ENCODE assay signal across 11 cellular contexts in the genomic region with DNA sequence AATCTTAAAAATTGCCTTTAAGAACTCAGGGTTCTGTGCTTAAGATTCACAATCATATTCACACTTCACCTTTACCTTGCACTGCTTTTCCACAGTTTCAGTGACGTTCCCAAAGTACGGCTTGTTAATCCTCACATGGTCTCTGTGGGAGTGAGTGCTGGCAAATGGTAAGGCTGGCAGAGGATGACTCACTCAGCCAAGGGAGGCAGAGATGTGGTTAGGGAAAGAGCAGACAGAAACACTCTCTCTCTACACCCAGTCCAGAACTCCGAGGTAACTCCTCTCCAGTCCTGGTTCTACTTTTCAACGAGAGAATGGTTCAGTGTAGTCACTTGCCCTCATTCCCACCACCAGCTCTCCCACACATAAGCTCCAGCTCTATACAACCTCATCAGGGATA. TPM values are rescaled to one million over a fixed set of nuclear protein-coding genes. Genes with fewer than 3 reads are reported as not detected.
DNase-seq lines count a peak whose midpoint lies in the region; ATAC-seq and TF ChIP-seq lines count a peak whose summit lies in the region.
"Had no signal": no experiment of that assay in that cellular context is flagged by ENCODE, and none has a peak within 500 bp of the region (broad histone marks: within the 10 kb centered on the region; RNA-seq: fewer than 3 reads in every experiment).

No MANE protein-coding gene starts in this region.

- H3K36me3 ChIP-seq in brain microvascular endothelial cell (replicated peaks) = no peaks in the 10 kb centered on the region

- ATAC-seq in activated CD4-positive, CD25-positive, alpha-beta regulatory T cell treated with anti-CD3 and anti-CD28 coated beads, Interleukin-2, amount 50 U/mL, for 24 hours = no peak
- no peak for ATAC-seq in HG03108 (IDR thresholded peaks at IDR 0.05; ENCODE audit: unreplicated experiment)

- TF ChIP-seq CTCF in brain microvascular endothelial cell (IDR thresholded peaks at IDR 0.05; ENCODE audit: low read depth, low read length, missing control alignments) = no peak

- in situ Hi-C loops in brain microvascular endothelial cell (cut with HindIII; ENCODE audit: low pct_ligation_motif_present, low sequenced_read_pairs) = no loop called here

- no peaks in the 10 kb centered on the region for H3K27me3 ChIP-seq in brain microvascular endothelial cell (replicated peaks)

- H3K27ac ChIP-seq in brain microvascular endothelial cell = no peak overlapping the region

- DNase-seq in COLO829 (ENCODE audit: low spot score) (peak; percentile 26), NCI-H460 (ENCODE audit: extremely low read depth, low read depth) (peak; percentile 13), brain microvascular endothelial cell (peak; percentile 17), myocyte (ENCODE audit: low read depth) (peak; percentile 82), NCI-H748 (lab: John Stamatoyannopoulos, UW; ENCODE audit: unreplicated experiment) (no peak)
- no peak for DNase-seq in effector CD4-positive, alpha-beta T cell
- DNase-seq: GF-D8, NCI-H1092, SHP77 treated with DMSO at 0.1 percent for 48 hours had no signal

- no peak overlapping the region for H3K4me3 ChIP-seq in brain microvascular endothelial cell (ENCODE audit: low read depth, low read length)

RNA-seq across cellular contexts. Expression of gene RASGRP1, which starts 33.1 kb away (rescaled TPM):
- 0.06 and 0.27 TPM in 2 replicates for total RNA-seq in NCI-H460 (2014; rRNA removed; shearing (Covaris generic))
- polyA plus RNA-seq in NCI-H460 (2014; cell fraction: nucleus; rRNA removed) = 0.10 and 0.29 TPM in 2 replicates
- total RNA-seq in myocyte = 0.05 and 0.27 TPM in 2 replicates
- 0.05 TPM for polyA plus RNA-seq in myocyte (2012)

Comparison
In these comparisons a context has a peak if more than half of its experiments do, and no peak if none do; other contexts are left out.
1. DNase-seq: peak in COLO829 (single experiment), NCI-H460 (single experiment), brain microvascular endothelial cell (single experiment) and myocyte (single experiment); none in effector CD4-positive, alpha-beta T cell (single experiment) and NCI-H748 (single experiment).